1 cellular context compared by ENCODE assay signal in genomic region chr5:10303699-10304170, GRCh38.
A peak's percentile ranks its signal among the peaks of the same experiment; 100 is the strongest.
TF ChIP-seq lines count a peak whose summit lies in the region.

No MANE protein-coding gene starts in this region.

TF ChIP-seq in K562, 482 proteins besides CTCF, POLR2A, EP300 and RAD21 (continued from another document and continues in another):
- no peak for TF ChIP-seq ETS2 (tag; IDR thresholded peaks at IDR 0.05; ENCODE audit: borderline replicate concordance, poor library complexity, severe bottlenecking)
- TF ChIP-seq KAT2B (IDR thresholded peaks at IDR 0.05; ENCODE audit: low read depth, low read length) = no peak
- TF ChIP-seq ZKSCAN3 (CRISPR knock-in tag; IDR thresholded peaks at IDR 0.05) = 0 out of 2 replicates have a peak, but pooled peaks have one; percentile 51
- TF ChIP-seq HSF4 (CRISPR knock-in tag; IDR thresholded peaks at IDR 0.05; ENCODE audit: borderline replicate concordance) = peak; percentile 90; the same call in 1 of the 2 replicates
- peak; percentile 87 for TF ChIP-seq NFXL1 (CRISPR knock-in tag; IDR thresholded peaks at IDR 0.05)
- TF ChIP-seq, protein P1, sequence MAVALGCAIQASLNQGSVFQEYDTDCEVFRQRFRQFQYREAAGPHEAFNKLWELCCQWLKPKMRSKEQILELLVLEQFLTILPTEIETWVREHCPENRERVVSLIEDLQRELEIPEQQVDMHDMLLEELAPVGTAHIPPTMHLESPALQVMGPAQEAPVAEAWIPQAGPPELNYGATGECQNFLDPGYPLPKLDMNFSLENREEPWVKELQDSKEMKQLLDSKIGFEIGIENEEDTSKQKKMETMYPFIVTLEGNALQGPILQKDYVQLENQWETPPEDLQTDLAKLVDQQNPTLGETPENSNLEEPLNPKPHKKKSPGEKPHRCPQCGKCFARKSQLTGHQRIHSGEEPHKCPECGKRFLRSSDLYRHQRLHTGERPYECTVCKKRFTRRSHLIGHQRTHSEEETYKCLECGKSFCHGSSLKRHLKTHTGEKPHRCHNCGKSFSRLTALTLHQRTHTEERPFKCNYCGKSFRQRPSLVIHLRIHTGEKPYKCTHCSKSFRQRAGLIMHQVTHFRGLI (CRISPR knock-in tag; IDR thresholded peaks at IDR 0.05) = peak; percentile 91
- no peak for TF ChIP-seq ZSCAN29 (IDR thresholded peaks at IDR 0.05)
- peak; percentile 60; the same call in 1 of the 2 replicates for TF ChIP-seq ZNF175 (CRISPR knock-in tag; IDR thresholded peaks at IDR 0.05; ENCODE audit: low read depth)
- peak; percentile 76 for TF ChIP-seq ZNF79 (CRISPR knock-in tag; IDR thresholded peaks at IDR 0.05; ENCODE audit: low read depth)
- no peak for TF ChIP-seq SNRNP70 (optimal IDR thresholded peaks at IDR 0.05; ENCODE audit: low read depth, low read length)
- TF ChIP-seq SMARCC2 (IDR thresholded peaks at IDR 0.05; ENCODE audit: low read depth) = peak; percentile 73
- TF ChIP-seq, protein P2, sequence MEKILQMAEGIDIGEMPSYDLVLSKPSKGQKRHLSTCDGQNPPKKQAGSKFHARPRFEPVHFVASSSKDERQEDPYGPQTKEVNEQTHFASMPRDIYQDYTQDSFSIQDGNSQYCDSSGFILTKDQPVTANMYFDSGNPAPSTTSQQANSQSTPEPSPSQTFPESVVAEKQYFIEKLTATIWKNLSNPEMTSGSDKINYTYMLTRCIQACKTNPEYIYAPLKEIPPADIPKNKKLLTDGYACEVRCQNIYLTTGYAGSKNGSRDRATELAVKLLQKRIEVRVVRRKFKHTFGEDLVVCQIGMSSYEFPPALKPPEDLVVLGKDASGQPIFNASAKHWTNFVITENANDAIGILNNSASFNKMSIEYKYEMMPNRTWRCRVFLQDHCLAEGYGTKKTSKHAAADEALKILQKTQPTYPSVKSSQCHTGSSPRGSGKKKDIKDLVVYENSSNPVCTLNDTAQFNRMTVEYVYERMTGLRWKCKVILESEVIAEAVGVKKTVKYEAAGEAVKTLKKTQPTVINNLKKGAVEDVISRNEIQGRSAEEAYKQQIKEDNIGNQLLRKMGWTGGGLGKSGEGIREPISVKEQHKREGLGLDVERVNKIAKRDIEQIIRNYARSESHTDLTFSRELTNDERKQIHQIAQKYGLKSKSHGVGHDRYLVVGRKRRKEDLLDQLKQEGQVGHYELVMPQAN (IDR thresholded peaks at IDR 0.05; ENCODE audit: borderline replicate concordance) = no peak
- no peak for TF ChIP-seq CEBPB (tag; IDR thresholded peaks at IDR 0.05)
- TF ChIP-seq HDAC1 (IDR thresholded peaks at IDR 0.05) = peak; percentile 46 to 82; a peak in 2 of 4 replicates
- TF ChIP-seq, protein P3, sequence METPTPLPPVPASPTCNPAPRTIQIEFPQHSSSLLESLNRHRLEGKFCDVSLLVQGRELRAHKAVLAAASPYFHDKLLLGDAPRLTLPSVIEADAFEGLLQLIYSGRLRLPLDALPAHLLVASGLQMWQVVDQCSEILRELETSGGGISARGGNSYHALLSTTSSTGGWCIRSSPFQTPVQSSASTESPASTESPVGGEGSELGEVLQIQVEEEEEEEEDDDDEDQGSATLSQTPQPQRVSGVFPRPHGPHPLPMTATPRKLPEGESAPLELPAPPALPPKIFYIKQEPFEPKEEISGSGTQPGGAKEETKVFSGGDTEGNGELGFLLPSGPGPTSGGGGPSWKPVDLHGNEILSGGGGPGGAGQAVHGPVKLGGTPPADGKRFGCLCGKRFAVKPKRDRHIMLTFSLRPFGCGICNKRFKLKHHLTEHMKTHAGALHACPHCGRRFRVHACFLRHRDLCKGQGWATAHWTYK (CRISPR knock-in tag; IDR thresholded peaks at IDR 0.05) = peak; percentile 95
- TF ChIP-seq ETS1 (conservative IDR thresholded peaks at IDR 0.05; ENCODE audit: control insufficient read depth, low read depth, low read length) = no peak
- TF ChIP-seq, protein P4, sequence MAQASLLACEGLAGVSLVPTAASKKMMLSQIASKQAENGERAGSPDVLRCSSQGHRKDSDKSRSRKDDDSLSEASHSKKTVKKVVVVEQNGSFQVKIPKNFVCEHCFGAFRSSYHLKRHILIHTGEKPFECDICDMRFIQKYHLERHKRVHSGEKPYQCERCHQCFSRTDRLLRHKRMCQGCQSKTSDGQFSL (CRISPR knock-in tag; IDR thresholded peaks at IDR 0.05) = peak; percentile 41; the same call in 1 of the 2 replicates
- TF ChIP-seq, protein P4 (tag; IDR thresholded peaks at IDR 0.05) = peak in 1 of 2 experiments; percentile 48; a peak in 2 of 4 replicates
- TF ChIP-seq SUPT5H (IDR thresholded peaks at IDR 0.05) = no peak
- TF ChIP-seq MEF2A (IDR thresholded peaks at IDR 0.05; ENCODE audit: control insufficient read depth, low read depth, low read length) = no peak
- TF ChIP-seq CBFB (CRISPR knock-in tag; IDR thresholded peaks at IDR 0.05) = no peak
- TF ChIP-seq, protein P5, sequence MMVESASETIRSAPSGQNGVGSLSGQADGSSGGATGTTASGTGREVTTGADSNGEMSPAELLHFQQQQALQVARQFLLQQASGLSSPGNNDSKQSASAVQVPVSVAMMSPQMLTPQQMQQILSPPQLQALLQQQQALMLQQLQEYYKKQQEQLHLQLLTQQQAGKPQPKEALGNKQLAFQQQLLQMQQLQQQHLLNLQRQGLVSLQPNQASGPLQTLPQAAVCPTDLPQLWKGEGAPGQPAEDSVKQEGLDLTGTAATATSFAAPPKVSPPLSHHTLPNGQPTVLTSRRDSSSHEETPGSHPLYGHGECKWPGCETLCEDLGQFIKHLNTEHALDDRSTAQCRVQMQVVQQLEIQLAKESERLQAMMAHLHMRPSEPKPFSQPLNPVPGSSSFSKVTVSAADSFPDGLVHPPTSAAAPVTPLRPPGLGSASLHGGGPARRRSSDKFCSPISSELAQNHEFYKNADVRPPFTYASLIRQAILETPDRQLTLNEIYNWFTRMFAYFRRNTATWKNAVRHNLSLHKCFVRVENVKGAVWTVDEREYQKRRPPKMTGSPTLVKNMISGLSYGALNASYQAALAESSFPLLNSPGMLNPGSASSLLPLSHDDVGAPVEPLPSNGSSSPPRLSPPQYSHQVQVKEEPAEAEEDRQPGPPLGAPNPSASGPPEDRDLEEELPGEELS (CRISPR knock-in tag; IDR thresholded peaks at IDR 0.05; ENCODE audit: borderline replicate concordance) = no peak; the same call in 1 of the 2 replicates
- TF ChIP-seq KLF13 (tag; IDR thresholded peaks at IDR 0.05; ENCODE audit: borderline replicate concordance, low read depth) = peak; percentile 72; the same call in 1 of the 2 replicates
- no peak; the same call in 1 of the 2 replicates for TF ChIP-seq NFE2L1 (tag; IDR thresholded peaks at IDR 0.05; ENCODE audit: borderline replicate concordance, low read depth)
- TF ChIP-seq HNRNPLL (IDR thresholded peaks at IDR 0.05; ENCODE audit: low read depth, low read length, poor library complexity, severe bottlenecking) = peak; percentile 11
- TF ChIP-seq NFYB (IDR thresholded peaks at IDR 0.05; ENCODE audit: extremely low read depth, insufficient read length) = no peak
- no peak for TF ChIP-seq HNRNPL (IDR thresholded peaks at IDR 0.05; ENCODE audit: low read depth, low read length)
- no peak for TF ChIP-seq FOXA1 (IDR thresholded peaks at IDR 0.05; ENCODE audit: borderline replicate concordance)
- TF ChIP-seq, protein P6, sequence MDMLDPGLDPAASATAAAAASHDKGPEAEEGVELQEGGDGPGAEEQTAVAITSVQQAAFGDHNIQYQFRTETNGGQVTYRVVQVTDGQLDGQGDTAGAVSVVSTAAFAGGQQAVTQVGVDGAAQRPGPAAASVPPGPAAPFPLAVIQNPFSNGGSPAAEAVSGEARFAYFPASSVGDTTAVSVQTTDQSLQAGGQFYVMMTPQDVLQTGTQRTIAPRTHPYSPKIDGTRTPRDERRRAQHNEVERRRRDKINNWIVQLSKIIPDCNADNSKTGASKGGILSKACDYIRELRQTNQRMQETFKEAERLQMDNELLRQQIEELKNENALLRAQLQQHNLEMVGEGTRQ (CRISPR knock-in tag; IDR thresholded peaks at IDR 0.05) = no peak
- peak; percentile 8 to 84; a peak in 3 of 4 replicates for TF ChIP-seq TRIM24 (IDR thresholded peaks at IDR 0.05)
- TF ChIP-seq, protein P7, sequence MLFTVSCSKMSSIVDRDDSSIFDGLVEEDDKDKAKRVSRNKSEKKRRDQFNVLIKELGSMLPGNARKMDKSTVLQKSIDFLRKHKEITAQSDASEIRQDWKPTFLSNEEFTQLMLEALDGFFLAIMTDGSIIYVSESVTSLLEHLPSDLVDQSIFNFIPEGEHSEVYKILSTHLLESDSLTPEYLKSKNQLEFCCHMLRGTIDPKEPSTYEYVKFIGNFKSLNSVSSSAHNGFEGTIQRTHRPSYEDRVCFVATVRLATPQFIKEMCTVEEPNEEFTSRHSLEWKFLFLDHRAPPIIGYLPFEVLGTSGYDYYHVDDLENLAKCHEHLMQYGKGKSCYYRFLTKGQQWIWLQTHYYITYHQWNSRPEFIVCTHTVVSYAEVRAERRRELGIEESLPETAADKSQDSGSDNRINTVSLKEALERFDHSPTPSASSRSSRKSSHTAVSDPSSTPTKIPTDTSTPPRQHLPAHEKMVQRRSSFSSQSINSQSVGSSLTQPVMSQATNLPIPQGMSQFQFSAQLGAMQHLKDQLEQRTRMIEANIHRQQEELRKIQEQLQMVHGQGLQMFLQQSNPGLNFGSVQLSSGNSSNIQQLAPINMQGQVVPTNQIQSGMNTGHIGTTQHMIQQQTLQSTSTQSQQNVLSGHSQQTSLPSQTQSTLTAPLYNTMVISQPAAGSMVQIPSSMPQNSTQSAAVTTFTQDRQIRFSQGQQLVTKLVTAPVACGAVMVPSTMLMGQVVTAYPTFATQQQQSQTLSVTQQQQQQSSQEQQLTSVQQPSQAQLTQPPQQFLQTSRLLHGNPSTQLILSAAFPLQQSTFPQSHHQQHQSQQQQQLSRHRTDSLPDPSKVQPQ (CRISPR knock-in tag; IDR thresholded peaks at IDR 0.05; ENCODE audit: borderline replicate concordance) = peak; percentile 77
- TF ChIP-seq ZNF507 (tag; conservative IDR thresholded peaks at IDR 0.05) = no peak
- TF ChIP-seq SPI1 (IDR thresholded peaks at IDR 0.05; ENCODE audit: borderline replicate concordance, low read depth, low read length) = no peak
- no peak for TF ChIP-seq SIRT6 (IDR thresholded peaks at IDR 0.05; ENCODE audit: low read depth, low read length)
- TF ChIP-seq, protein P8, sequence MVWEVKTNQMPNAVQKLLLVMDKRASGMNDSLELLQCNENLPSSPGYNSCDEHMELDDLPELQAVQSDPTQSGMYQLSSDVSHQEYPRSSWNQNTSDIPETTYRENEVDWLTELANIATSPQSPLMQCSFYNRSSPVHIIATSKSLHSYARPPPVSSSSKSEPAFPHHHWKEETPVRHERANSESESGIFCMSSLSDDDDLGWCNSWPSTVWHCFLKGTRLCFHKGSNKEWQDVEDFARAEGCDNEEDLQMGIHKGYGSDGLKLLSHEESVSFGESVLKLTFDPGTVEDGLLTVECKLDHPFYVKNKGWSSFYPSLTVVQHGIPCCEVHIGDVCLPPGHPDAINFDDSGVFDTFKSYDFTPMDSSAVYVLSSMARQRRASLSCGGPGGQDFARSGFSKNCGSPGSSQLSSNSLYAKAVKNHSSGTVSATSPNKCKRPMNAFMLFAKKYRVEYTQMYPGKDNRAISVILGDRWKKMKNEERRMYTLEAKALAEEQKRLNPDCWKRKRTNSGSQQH (CRISPR knock-in tag; IDR thresholded peaks at IDR 0.05) = peak; percentile 75; the same call in 1 of the 2 replicates
- no peak for TF ChIP-seq TAF7 (tag; IDR thresholded peaks at IDR 0.05)
- TF ChIP-seq PCBP2 (IDR thresholded peaks at IDR 0.05; ENCODE audit: low read depth, low read length, poor library complexity, severe bottlenecking) = no peak
- no peak for TF ChIP-seq ZNF778 (CRISPR knock-in tag; IDR thresholded peaks at IDR 0.05)
- peak; percentile 64; the same call in 1 of the 2 replicates for TF ChIP-seq EP400 (IDR thresholded peaks at IDR 0.05)
- no peak for TF ChIP-seq GTF2F1 (IDR thresholded peaks at IDR 0.05; ENCODE audit: low read depth, low read length)
- TF ChIP-seq ZNF24 (IDR thresholded peaks at IDR 0.05) = peak; percentile 49; the same call in 1 of the 2 replicates
- TF ChIP-seq ZKSCAN1 (IDR thresholded peaks at IDR 0.05; ENCODE audit: low read depth, low read length) = peak; percentile 60; the same call in 1 of the 2 replicates
- no peak for TF ChIP-seq PHF20 (IDR thresholded peaks at IDR 0.05; ENCODE audit: partially characterized antibody)
- TF ChIP-seq POLR2G (IDR thresholded peaks at IDR 0.05; ENCODE audit: low read depth, low read length) = no peak
- TF ChIP-seq, protein P9, sequence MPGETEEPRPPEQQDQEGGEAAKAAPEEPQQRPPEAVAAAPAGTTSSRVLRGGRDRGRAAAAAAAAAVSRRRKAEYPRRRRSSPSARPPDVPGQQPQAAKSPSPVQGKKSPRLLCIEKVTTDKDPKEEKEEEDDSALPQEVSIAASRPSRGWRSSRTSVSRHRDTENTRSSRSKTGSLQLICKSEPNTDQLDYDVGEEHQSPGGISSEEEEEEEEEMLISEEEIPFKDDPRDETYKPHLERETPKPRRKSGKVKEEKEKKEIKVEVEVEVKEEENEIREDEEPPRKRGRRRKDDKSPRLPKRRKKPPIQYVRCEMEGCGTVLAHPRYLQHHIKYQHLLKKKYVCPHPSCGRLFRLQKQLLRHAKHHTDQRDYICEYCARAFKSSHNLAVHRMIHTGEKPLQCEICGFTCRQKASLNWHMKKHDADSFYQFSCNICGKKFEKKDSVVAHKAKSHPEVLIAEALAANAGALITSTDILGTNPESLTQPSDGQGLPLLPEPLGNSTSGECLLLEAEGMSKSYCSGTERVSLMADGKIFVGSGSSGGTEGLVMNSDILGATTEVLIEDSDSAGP (CRISPR knock-in tag; IDR thresholded peaks at IDR 0.05) = no peak
- TF ChIP-seq, protein P10, sequence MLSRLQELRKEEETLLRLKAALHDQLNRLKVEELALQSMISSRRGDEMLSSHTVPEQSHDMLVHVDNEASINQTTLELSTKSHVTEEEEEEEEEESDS (CRISPR knock-in tag; IDR thresholded peaks at IDR 0.05) = no peak
